In the genomic region with DNA sequence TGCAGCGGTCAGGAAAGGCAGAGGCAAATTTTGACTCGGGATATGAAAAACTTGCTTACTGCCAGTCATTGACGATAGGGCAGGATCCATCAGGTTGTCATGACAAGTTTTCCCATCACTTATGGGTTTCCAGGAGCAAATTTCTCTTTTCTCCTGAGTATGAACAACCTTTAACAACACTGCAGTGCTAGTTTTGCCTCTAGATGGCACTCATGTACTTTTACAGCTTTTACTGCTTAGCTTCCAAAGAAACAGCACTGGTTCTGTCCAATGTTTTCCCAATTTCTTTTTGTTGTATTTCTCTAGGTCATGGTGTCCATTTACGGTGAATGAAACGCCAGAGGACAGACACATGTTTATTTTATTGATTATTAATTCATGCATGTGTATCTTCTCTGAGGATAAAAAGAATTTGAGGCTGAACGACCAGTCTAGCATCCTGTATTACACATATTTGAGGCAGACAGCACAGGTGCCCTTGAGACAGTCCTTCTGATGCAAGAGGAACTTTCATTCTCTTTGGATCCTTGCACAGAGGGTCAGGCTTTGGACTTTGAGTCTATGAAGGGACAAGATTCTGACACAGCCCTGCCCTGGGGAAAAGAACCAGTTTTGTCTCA, we compare ENCODE assay signal across 8 cellular contexts.
A peak's percentile ranks its signal among the peaks of the same experiment; 100 is the strongest.
DNase-seq lines count a peak whose midpoint lies in the region; ATAC-seq lines count a peak whose summit lies in the region.

No MANE protein-coding gene starts in this region.

- DNase-seq in Ammon's horn (ENCODE audit: low spot score) (peak; percentile 80), NCI-H187 treated with DMSO at 0.1 percent for 48 hours (lab: John Stamatoyannopoulos, UW) (peak; percentile 18), hepatic stellate cell (ENCODE audit: low spot score) (peak; percentile 9), smooth muscle cell of the brain vasculature (ENCODE audit: low read depth, low spot score) (peak; percentile 29), H7 (no peak)
- DNase-seq in activated CD8-positive, alpha-beta T cell treated with anti-CD3 and anti-CD28 coated beads, Interleukin-2, amount 10 ng/mL, durations not matched to agents 7 days and 5 days = peak; percentile 35

- peaks cover 3% of the 10 kb centered on the region for H3K27me3 Mint-ChIP-seq in activated CD8-positive, alpha-beta T cell treated with anti-CD3 and anti-CD28 coated beads, Interleukin-2, amount 10 ng/mL, durations not matched to agents 7 days and 5 days (ENCODE audit: low read depth)

- no peaks in the 10 kb centered on the region for H3K36me3 ChIP-seq in H7 (replicated peaks; ENCODE audit: control insufficient read depth, insufficient read depth, low read length)

- H3K9me3 Mint-ChIP-seq in activated CD8-positive, alpha-beta T cell treated with anti-CD3 and anti-CD28 coated beads, Interleukin-2, amount 10 ng/mL, durations not matched to agents 7 days and 5 days (ENCODE audit: insufficient read depth) = no peaks in the 10 kb centered on the region

- H3K4me3 ChIP-seq in H7 (ENCODE audit: insufficient read depth, low read depth, low read length) = no peak overlapping the region

- no peaks in the 10 kb centered on the region for H3K4me1 Mint-ChIP-seq in activated CD8-positive, alpha-beta T cell treated with anti-CD3 and anti-CD28 coated beads, Interleukin-2, amount 10 ng/mL, durations not matched to agents 7 days and 5 days (ENCODE audit: low read depth)

- H3K27ac Mint-ChIP-seq in activated CD8-positive, alpha-beta T cell treated with anti-CD3 and anti-CD28 coated beads, Interleukin-2, amount 10 ng/mL, durations not matched to agents 7 days and 5 days = no peak overlapping the region

- ATAC-seq in GM18867 (IDR thresholded peaks at IDR 0.05; ENCODE audit: unreplicated experiment) = peak; percentile 65
- no peak for ATAC-seq in activated CD8-positive, alpha-beta T cell treated with anti-CD3 and anti-CD28 coated beads, Interleukin-2, amount 10 ng/mL, durations not matched to agents 7 days and 5 days
- ATAC-seq in HG03378 (IDR thresholded peaks at IDR 0.05; ENCODE audit: unreplicated experiment) = no peak

- H3K36me3 Mint-ChIP-seq in activated CD8-positive, alpha-beta T cell treated with anti-CD3 and anti-CD28 coated beads, Interleukin-2, amount 10 ng/mL, durations not matched to agents 7 days and 5 days (ENCODE audit: low read depth) = no peaks in the 10 kb centered on the region

- no peak overlapping the region for H3K4me3 Mint-ChIP-seq in activated CD8-positive, alpha-beta T cell treated with anti-CD3 and anti-CD28 coated beads, Interleukin-2, amount 10 ng/mL, durations not matched to agents 7 days and 5 days

- H3K27me3 ChIP-seq in H7 (ENCODE audit: control insufficient read depth, insufficient read depth, low read length) = no peaks in the 10 kb centered on the region

- POLR2A ChIA-PET in activated CD8-positive, alpha-beta T cell treated with anti-CD3 and anti-CD28 coated beads, Interleukin-2, amount 10 ng/mL, durations not matched to agents 7 days and 5 days (lab: Charles Lee) = no interaction called here

- CTCF ChIA-PET in activated CD8-positive, alpha-beta T cell treated with anti-CD3 and anti-CD28 coated beads, Interleukin-2, amount 10 ng/mL, durations not matched to agents 7 days and 5 days (lab: Charles Lee) = interaction anchor here (0.6 to 2.9 kb wide), 7 partner anchors 16 to 389 kb away, joined by 3 to 41 read pairs (median 4); no protein-coding TSS in a partner anchor
